1 cellular context compared by ENCODE assay signal in genomic region chr1:53076165-53076564, GRCh38.
A peak's percentile ranks its signal among the peaks of the same experiment; 100 is the strongest.
TF ChIP-seq lines count a peak whose summit lies in the region.

No MANE protein-coding gene starts in this region.

TF ChIP-seq in HepG2, 621 proteins besides CTCF, POLR2A, EP300 and RAD21:
- no peak for TF ChIP-seq ZNF704 (CRISPR knock-in tag; IDR thresholded peaks at IDR 0.05; ENCODE audit: borderline replicate concordance)
- no peak for TF ChIP-seq ZBTB1 (CRISPR knock-in tag; IDR thresholded peaks at IDR 0.05; ENCODE audit: borderline replicate concordance)
- TF ChIP-seq ZNF609 (CRISPR knock-in tag; IDR thresholded peaks at IDR 0.05; ENCODE audit: borderline replicate concordance) = 0 out of 2 replicates have a peak, but pooled peaks have one; percentile 5
- TF ChIP-seq ZNF674 (CRISPR knock-in tag; IDR thresholded peaks at IDR 0.05; ENCODE audit: low read depth) = no peak
- TF ChIP-seq ZNF331 (CRISPR knock-in tag; IDR thresholded peaks at IDR 0.05) = no peak
- no peak for TF ChIP-seq ZNF382 (CRISPR knock-in tag; IDR thresholded peaks at IDR 0.05; ENCODE audit: borderline replicate concordance)
- TF ChIP-seq SRF (IDR thresholded peaks at IDR 0.05; ENCODE audit: low read depth, low read length) = no peak
- TF ChIP-seq CBX2 (IDR thresholded peaks at IDR 0.05; ENCODE audit: low read depth, low read length) = no peak
- no peak for TF ChIP-seq CBX2 (CRISPR knock-in tag; IDR thresholded peaks at IDR 0.05; ENCODE audit: low read depth)
- no peak for TF ChIP-seq HNRNPL (IDR thresholded peaks at IDR 0.05; ENCODE audit: low read depth, low read length)
- no peak for TF ChIP-seq TCF7L2 (IDR thresholded peaks at IDR 0.05; ENCODE audit: low read depth, low read length)
- TF ChIP-seq ZNF703 (CRISPR knock-in tag; IDR thresholded peaks at IDR 0.05; ENCODE audit: borderline replicate concordance) = no peak
- TF ChIP-seq PCBP1 (IDR thresholded peaks at IDR 0.05; ENCODE audit: borderline replicate concordance, low read depth, low read length) = no peak
- TF ChIP-seq MEIS1 (CRISPR knock-in tag; IDR thresholded peaks at IDR 0.05; ENCODE audit: borderline replicate concordance) = 0 out of 2 replicates have a peak, but pooled peaks have one; percentile 26
- 0 out of 2 replicates have a peak, but pooled peaks have one; percentile 31 for TF ChIP-seq JUN (CRISPR knock-in tag; IDR thresholded peaks at IDR 0.05)
- TF ChIP-seq ZZZ3 (CRISPR knock-in tag; IDR thresholded peaks at IDR 0.05; ENCODE audit: borderline replicate concordance) = no peak
